In genomic region chr1:2936568-2937515, GRCh38 we compare ENCODE assay signal across 23 cellular contexts.
"Had no signal": no experiment of that assay in that cellular context is flagged by ENCODE, and none has a peak within 500 bp of the region (broad histone marks: within the 10 kb centered on the region; RNA-seq: fewer than 3 reads in every experiment).

No MANE protein-coding gene starts in this region.

- H3K27me3 Mint-ChIP-seq: activated naive CD8-positive, alpha-beta T cell treated with anti-CD3 and anti-CD28 coated beads, Interleukin-2, amount 10 ng/mL, durations not matched to agents 7 days and 5 days; stimulated activated naive CD8-positive, alpha-beta T cell treated with anti-CD3 and anti-CD28 coated beads, Interleukin-15, amount 100 ng/mL, for 72 hours had no signal

- H3K9me3 Mint-ChIP-seq: activated naive CD8-positive, alpha-beta T cell treated with anti-CD3 and anti-CD28 coated beads, Interleukin-2, amount 10 ng/mL, durations not matched to agents 7 days and 5 days had no signal

- DNase-seq: activated CD4-positive, alpha-beta T cell treated with anti-CD3 and anti-CD28 coated beads for 4 hours; activated CD4-positive, alpha-beta T cell treated with anti-CD3 and anti-CD28 coated beads, Interleukin-2, amount 50 U/mL, for 4 hours; activated CD4-positive, CD25-positive, alpha-beta regulatory T cell; activated effector memory CD4-positive, alpha-beta T cell treated with anti-CD3 and anti-CD28 coated beads, Interleukin-2, amount 50 U/mL, for 16 hours; activated naive CD4-positive, alpha-beta T cell treated with anti-CD3 and anti-CD28 coated beads for 36 hours; activated naive CD8-positive, alpha-beta T cell treated with anti-CD3 and anti-CD28 coated beads, Interleukin-2, amount 10 ng/mL, durations not matched to agents 7 days and 5 days; activated T-cell treated with anti-CD3 and anti-CD28 coated beads, Interleukin-2, amount 50 U/mL, for 1 hour; dermis blood vessel endothelial cell; effector CD4-positive, alpha-beta T cell; foreskin keratinocyte; hypothalamus; kidney glomerular epithelial cell; left ventricle myocardium inferior; mammary epithelial cell; naive thymus-derived CD4-positive, alpha-beta T cell; occipital lobe; stimulated activated CD4-positive, alpha-beta T cell treated with anti-CD3 and anti-CD28 coated beads, Interleukin-4, amount 100 ng/mL, for 24 hours; stimulated activated naive CD8-positive, alpha-beta T cell treated with anti-CD3 and anti-CD28 coated beads, Interleukin-15, amount 100 ng/mL, for 72 hours; substantia nigra had no signal

- H3K27ac Mint-ChIP-seq: activated naive CD4-positive, alpha-beta T cell treated with anti-CD3 and anti-CD28 coated beads for 36 hours; activated naive CD8-positive, alpha-beta T cell treated with anti-CD3 and anti-CD28 coated beads, Interleukin-2, amount 10 ng/mL, durations not matched to agents 7 days and 5 days; activated T-helper 1 cell treated with anti-CD3 and anti-CD28 coated beads, Interleukin-12 subunit alpha, Interleukin-12 subunit beta, Interleukin-2, Interleukin-4 antibody, amounts not matched to agents 30 ng/mL and 10 ng/mL and 1 ng/mL, durations not matched to agents 14 hours and 24 hours and 36 hours; naive thymus-derived CD4-positive, alpha-beta T cell; stimulated activated memory B cell treated with anti-CD40 and anti-IgM and Interleukin-4, amounts not matched to agents 10 μg/mL and 1 μg/mL and 100 μg/mL, for 72 hours; stimulated activated naive CD8-positive, alpha-beta T cell treated with anti-CD3 and anti-CD28 coated beads, Interleukin-15, amount 100 ng/mL, for 72 hours had no signal

- H3K36me3 Mint-ChIP-seq: activated naive CD8-positive, alpha-beta T cell treated with anti-CD3 and anti-CD28 coated beads, Interleukin-2, amount 10 ng/mL, durations not matched to agents 7 days and 5 days; stimulated activated memory B cell treated with anti-CD40 and anti-IgM and Interleukin-4, amounts not matched to agents 10 μg/mL and 1 μg/mL and 100 μg/mL, for 72 hours had no signal

- ATAC-seq: foreskin keratinocyte; naive thymus-derived CD4-positive, alpha-beta T cell; sciatic nerve; stimulated activated memory B cell treated with anti-CD40 and anti-IgM and Interleukin-4, amounts not matched to agents 10 μg/mL and 1 μg/mL and 100 μg/mL, for 72 hours; stimulated activated naive CD8-positive, alpha-beta T cell treated with anti-CD3 and anti-CD28 coated beads, Interleukin-15, amount 100 ng/mL, for 72 hours had no signal

- H3K4me1 Mint-ChIP-seq: activated naive CD8-positive, alpha-beta T cell treated with anti-CD3 and anti-CD28 coated beads, Interleukin-2, amount 10 ng/mL, durations not matched to agents 7 days and 5 days; central memory CD8-positive, alpha-beta T cell; naive thymus-derived CD4-positive, alpha-beta T cell; stimulated activated memory B cell treated with anti-CD40 and anti-IgM and Interleukin-4, amounts not matched to agents 10 μg/mL and 1 μg/mL and 100 μg/mL, for 72 hours; stimulated activated naive CD8-positive, alpha-beta T cell treated with anti-CD3 and anti-CD28 coated beads, Interleukin-15, amount 100 ng/mL, for 72 hours had no signal

- H3K4me3 Mint-ChIP-seq: activated naive CD4-positive, alpha-beta T cell treated with anti-CD3 and anti-CD28 coated beads for 36 hours; activated naive CD8-positive, alpha-beta T cell treated with anti-CD3 and anti-CD28 coated beads, Interleukin-2, amount 10 ng/mL, durations not matched to agents 7 days and 5 days; activated T-helper 1 cell treated with anti-CD3 and anti-CD28 coated beads, Interleukin-12 subunit alpha, Interleukin-12 subunit beta, Interleukin-2, Interleukin-4 antibody, amounts not matched to agents 30 ng/mL and 10 ng/mL and 1 ng/mL, durations not matched to agents 14 hours and 24 hours and 36 hours; central memory CD8-positive, alpha-beta T cell; naive thymus-derived CD4-positive, alpha-beta T cell; stimulated activated memory B cell treated with anti-CD40 and anti-IgM and Interleukin-4, amounts not matched to agents 10 μg/mL and 1 μg/mL and 100 μg/mL, for 72 hours; stimulated activated naive CD8-positive, alpha-beta T cell treated with anti-CD3 and anti-CD28 coated beads, Interleukin-15, amount 100 ng/mL, for 72 hours had no signal
